9 cellular contexts compared by ENCODE assay signal in genomic region chr17:80704381-80704819, GRCh38.
DNase-seq lines count a peak whose midpoint lies in the region; ATAC-seq and TF ChIP-seq lines count a peak whose summit lies in the region.
"Had no signal": no experiment of that assay in that cellular context is flagged by ENCODE, and none has a peak within 500 bp of the region (broad histone marks: within the 10 kb centered on the region; RNA-seq: fewer than 3 reads in every experiment).

No MANE protein-coding gene starts in this region.

- peaks cover 0 to 14% of the 10 kb centered on the region in 2 experiments; a peak in 1 of 4 replicates for H3K4me1 ChIP-seq in SK-N-SH (ENCODE audit: control insufficient read depth in 1 of 2, insufficient read depth in 2 of 2, low read depth in 1 of 2, low read length in 1 of 2)

- H3K4me1 Mint-ChIP-seq in activated naive CD8-positive, alpha-beta T cell treated with anti-CD3 and anti-CD28 coated beads for 36 hours = peaks cover 41% of the 10 kb centered on the region
- H3K4me1 Mint-ChIP-seq in natural killer cell = peaks cover 75 to 83% of the 10 kb centered on the region in 2 donors

- TF ChIP-seq CTCF in SK-N-SH (IDR thresholded peaks at IDR 0.05) (no peak), natural killer cell (IDR thresholded peaks at IDR 0.05) (no peak)

- no peaks in the 10 kb centered on the region for H3K27me3 ChIP-seq in SK-N-SH (ENCODE audit: insufficient read depth)

- H3K27me3 Mint-ChIP-seq in activated naive CD8-positive, alpha-beta T cell treated with anti-CD3 and anti-CD28 coated beads for 36 hours = no peaks in the 10 kb centered on the region
- H3K27me3 Mint-ChIP-seq in natural killer cell (ENCODE audit: low read depth in 2 of 2) = no peaks in the 10 kb centered on the region

- no peaks in the 10 kb centered on the region for H3K9me3 ChIP-seq in SK-N-SH

- peaks cover 0 to 5% of the 10 kb centered on the region in 2 experiments for H3K36me3 ChIP-seq in SK-N-SH (replicated peaks in 1 of 2; ENCODE audit: control insufficient read depth in 1 of 2, insufficient read depth in 2 of 2, low read length in 1 of 2)

- peaks cover 13% of the 10 kb centered on the region; the same call in 1 of the 2 replicates for H3K79me2 ChIP-seq in SK-N-SH (ENCODE audit: insufficient read depth)

- H3K4me3 Mint-ChIP-seq in activated naive CD8-positive, alpha-beta T cell treated with anti-CD3 and anti-CD28 coated beads for 36 hours = no peak overlapping the region
- peak overlapping the region; percentile 64 for H3K4me3 Mint-ChIP-seq in natural killer cell

- H3K36me3 Mint-ChIP-seq in activated naive CD8-positive, alpha-beta T cell treated with anti-CD3 and anti-CD28 coated beads for 36 hours = peaks cover 38% of the 10 kb centered on the region
- H3K36me3 Mint-ChIP-seq in natural killer cell = no peaks in the 10 kb centered on the region

- POLR2A ChIA-PET in SK-N-SH (lab: Yijun Ruan, JAX) = no interaction called here

- CTCF ChIA-PET in SK-N-SH (lab: Yijun Ruan, JAX) = interaction anchor here (0.9 kb wide), 1 partner anchor 25 kb away, joined by 3 read pairs; no protein-coding TSS in a partner anchor

- no peak for DNase-seq in SK-N-SH
- DNase-seq in HCEC 1CT = peak; percentile 54
- no peak for DNase-seq in activated naive CD8-positive, alpha-beta T cell treated with anti-CD3 and anti-CD28 coated beads for 36 hours
- DNase-seq in natural killer cell = no peak
- no peak for DNase-seq in NCI-H2196 (lab: John Stamatoyannopoulos, UW; ENCODE audit: unreplicated experiment)
- DNase-seq in hepatic stellate cell (ENCODE audit: low spot score) = no peak
- DNase-seq in GDM1 (lab: John Stamatoyannopoulos, UW) = no peak
- DNase-seq: NCI-H187 had no signal

- intact Hi-C loops in natural killer cell (cut with micrococcal nuclease) = no loop called here

- H3K27ac ChIP-seq in SK-N-SH (ENCODE audit: low read depth in 2 of 2, low read length in 1 of 2) = no peak overlapping the region

- peaks cover 16% of the 10 kb centered on the region; the same call in 1 of the 2 replicates for H4K20me1 ChIP-seq in SK-N-SH (ENCODE audit: insufficient read depth)

- no peak overlapping the region for H3K4me3 ChIP-seq in SK-N-SH (ENCODE audit: low read depth in 2 of 2, low read length in 1 of 2)

- no peak overlapping the region for H3K4me2 ChIP-seq in SK-N-SH

- H3F3A ChIP-seq in SK-N-SH (replicated peaks; ENCODE audit: insufficient read depth) = no peaks in the 10 kb centered on the region

- no peak for TF ChIP-seq RAD21 in SK-N-SH (IDR thresholded peaks at IDR 0.05; ENCODE audit: low read length)

- peaks cover 11% of the 10 kb centered on the region for H3K9me3 Mint-ChIP-seq in activated naive CD8-positive, alpha-beta T cell treated with anti-CD3 and anti-CD28 coated beads for 36 hours
- peaks cover 9% of the 10 kb centered on the region in 2 donors for H3K9me3 Mint-ChIP-seq in natural killer cell

- no peaks in the 10 kb centered on the region for H3K9me2 ChIP-seq in SK-N-SH

- 87% methylated on average over 3 of the region's 3 CpGs for WGBS in SK-N-SH (ENCODE audit: low lambda C conversion rate)

- H2AFZ ChIP-seq in SK-N-SH (ENCODE audit: low read depth) = no peak overlapping the region

- peak overlapping the region; percentile 75 for H3K27ac Mint-ChIP-seq in activated naive CD8-positive, alpha-beta T cell treated with anti-CD3 and anti-CD28 coated beads for 36 hours
- peak overlapping the region; percentile 76 to 78 for H3K27ac Mint-ChIP-seq in natural killer cell

- no peak overlapping the region for H3K9ac ChIP-seq in SK-N-SH

- no peak for TF ChIP-seq EP300 in SK-N-SH (IDR thresholded peaks at IDR 0.05; ENCODE audit: borderline replicate concordance in 1 of 2, low read depth in 1 of 2, low read length in 1 of 2)

- ATAC-seq in SK-N-SH treated with all-trans-retinoic acid at 6 μM for 48 hours = no peak
- ATAC-seq in natural killer cell = no peak

TF ChIP-seq in SK-N-SH treated with all-trans-retinoic acid at 6 μM for 48 hours, 23 proteins besides CTCF, POLR2A, EP300 and RAD21:
- no peak for TF ChIP-seq ISL1 (CRISPR knock-in tag; IDR thresholded peaks at IDR 0.05)
- peak; percentile 26; the same call in 1 of the 2 replicates for TF ChIP-seq BACH2 (CRISPR knock-in tag; IDR thresholded peaks at IDR 0.05; ENCODE audit: borderline replicate concordance)

TF ChIP-seq in SK-N-SH, 30 proteins besides CTCF, POLR2A, EP300 and RAD21:
- no peak for TF ChIP-seq JUND (IDR thresholded peaks at IDR 0.05)
- no peak for TF ChIP-seq RXRA (IDR thresholded peaks at IDR 0.05; ENCODE audit: borderline replicate concordance, low read depth)
- TF ChIP-seq USF2 (IDR thresholded peaks at IDR 0.05; ENCODE audit: borderline replicate concordance, low read depth, low read length) = no peak
- no peak for TF ChIP-seq PBX3 (IDR thresholded peaks at IDR 0.05)
- TF ChIP-seq TCF12 (IDR thresholded peaks at IDR 0.05) = no peak
